ENCODE assay signal across 22 cellular contexts in the genomic region with DNA sequence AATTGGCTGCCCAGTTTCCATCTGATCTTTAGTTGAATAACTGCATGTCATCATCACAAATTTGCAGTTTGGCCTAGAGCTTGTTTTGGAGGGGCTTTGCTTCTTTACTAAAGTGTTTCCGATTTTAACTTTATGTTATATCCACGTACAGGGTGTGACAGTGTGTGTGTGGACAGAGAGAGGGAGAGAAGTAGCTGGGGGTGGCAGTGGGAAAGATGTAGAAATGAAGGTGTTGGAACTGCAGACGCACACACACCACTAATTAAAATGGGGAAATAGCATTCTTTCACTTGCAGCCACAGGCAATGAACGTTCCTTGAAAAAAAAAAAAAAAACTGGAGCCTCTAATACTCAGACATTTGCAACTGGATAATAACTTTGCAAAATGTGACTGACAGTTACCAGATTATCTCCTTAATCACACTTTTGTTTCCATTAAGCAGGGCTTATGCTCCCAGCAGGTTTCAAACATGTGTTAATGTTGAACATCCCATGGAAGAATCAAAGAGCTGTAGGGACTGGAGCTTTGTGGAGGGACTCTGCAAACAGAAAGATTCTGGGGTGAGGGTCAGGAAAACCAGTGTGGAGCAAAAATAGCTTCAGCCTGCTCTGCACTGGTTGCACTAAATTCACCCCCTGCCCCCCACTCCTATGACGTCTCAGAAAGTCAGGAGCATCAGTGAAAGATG.
A peak's percentile ranks its signal among the peaks of the same experiment; 100 is the strongest.
DNase-seq lines count a peak whose midpoint lies in the region; ATAC-seq lines count a peak whose summit lies in the region.
"Had no signal": no experiment of that assay in that cellular context is flagged by ENCODE, and none has a peak within 500 bp of the region (broad histone marks: within the 10 kb centered on the region; RNA-seq: fewer than 3 reads in every experiment).

No MANE protein-coding gene starts in this region.

- H3K36me3 Mint-ChIP-seq in activated T-helper 17 cell treated with anti-CD3 and anti-CD28 coated beads, Interleukin-2, amount 50 U/mL, for 72 hours (ENCODE audit: low read depth), result no peaks in the 10 kb centered on the region
- H3K36me3 Mint-ChIP-seq: CD4-positive, alpha-beta memory T cell had no signal

- H3K27ac ChIP-seq in ectodermal cell (ENCODE audit: insufficient read depth, low read depth, low read length, poor library complexity, severe bottlenecking), result peak overlapping the region; percentile 52
- H3K27ac ChIP-seq in iPS-20b (ENCODE audit: low read length), result no peak overlapping the region
- H3K27ac ChIP-seq: 22Rv1; BLaER1 treated with 17β-estradiol and CSF1 and Interleukin-3, amounts not matched to agents 10 nM and 100 nM; Peyer's patch; SJCRH30 had no signal

- no peak overlapping the region for H3K9ac ChIP-seq in iPS-20b (ENCODE audit: low read depth, low read length)
- H3K9ac ChIP-seq: BLaER1 treated with 17β-estradiol and CSF1 and Interleukin-3, amounts not matched to agents 10 nM and 100 nM had no signal

- peak; percentile 54 for DNase-seq in NCI-H82 (lab: John Stamatoyannopoulos, UW)
- no peak for DNase-seq in NCI-H82 treated with DMSO at 0.1 percent for 48 hours (lab: John Stamatoyannopoulos, UW; ENCODE audit: unreplicated experiment)
- DNase-seq in NCI-H446 treated with DMSO at 0.1 percent for 48 hours (lab: John Stamatoyannopoulos, UW), result no peak
- DNase-seq in NCI-H1417 treated with DMSO at 0.1 percent for 48 hours (lab: John Stamatoyannopoulos, UW), result no peak
- DNase-seq in amniotic stem cell (lab: John Stamatoyannopoulos, UW), result no peak
- DNase-seq: Caco-2; CD4-positive, alpha-beta memory T cell; GOT3; Karpas-422; MV-4-11; NCI-H1105 treated with DMSO at 0.1 percent for 48 hours; NCI-H1694; NCI-H2081; NCI-H2171; NCI-H69; Peyer's patch; SJCRH30 had no signal

- ATAC-seq in activated T-helper 17 cell treated with anti-CD3 and anti-CD28 coated beads, Interleukin-2, amount 50 U/mL, for 72 hours (replicated peaks), result no peak

- H3K27me3 ChIP-seq in ectodermal cell (ENCODE audit: control insufficient read depth, insufficient read depth, low read length, poor library complexity, severe bottlenecking) (no peaks in the 10 kb centered on the region), iPS-20b (ENCODE audit: insufficient read depth, low read length) (0 out of 2 replicates have a peak, but pooled peaks cover 4% of the 10 kb centered on the region)
- H3K27me3 ChIP-seq: BLaER1 treated with 17β-estradiol and CSF1 and Interleukin-3, amounts not matched to agents 10 nM and 100 nM; Peyer's patch; SJCRH30 had no signal

- peaks cover 20% of the 10 kb centered on the region for H3K9me3 Mint-ChIP-seq in activated T-helper 17 cell treated with anti-CD3 and anti-CD28 coated beads, Interleukin-2, amount 50 U/mL, for 72 hours

- H3K4me1 ChIP-seq in ectodermal cell (ENCODE audit: control insufficient read depth, insufficient read depth, low read length) (peaks cover 22% of the 10 kb centered on the region), iPS-20b (ENCODE audit: insufficient read depth, low read length) (peaks cover 15% of the 10 kb centered on the region; the same call in 1 of the 2 replicates)
- H3K4me1 ChIP-seq: BLaER1 treated with 17β-estradiol and CSF1 and Interleukin-3, amounts not matched to agents 10 nM and 100 nM; Caco-2; Peyer's patch; SJCRH30 had no signal

- no peaks in the 10 kb centered on the region for H3K4me1 Mint-ChIP-seq in activated T-helper 17 cell treated with anti-CD3 and anti-CD28 coated beads, Interleukin-2, amount 50 U/mL, for 72 hours
- H3K4me1 Mint-ChIP-seq: CD4-positive, alpha-beta memory T cell had no signal

- no peak overlapping the region for H3K4me3 Mint-ChIP-seq in activated T-helper 17 cell treated with anti-CD3 and anti-CD28 coated beads, Interleukin-2, amount 50 U/mL, for 72 hours
- H3K4me3 Mint-ChIP-seq: CD4-positive, alpha-beta memory T cell had no signal

- H3K4me3 ChIP-seq in ectodermal cell (ENCODE audit: insufficient read depth, low read depth, low read length), result no peak overlapping the region
- H3K4me3 ChIP-seq in iPS-20b (ENCODE audit: low read length), result peak overlapping the region; percentile 26; the same call in 1 of the 2 replicates
- H3K4me3 ChIP-seq: BLaER1 treated with 17β-estradiol and CSF1 and Interleukin-3, amounts not matched to agents 10 nM and 100 nM; Peyer's patch; SJCRH30 had no signal

- H3K27me3 Mint-ChIP-seq in activated T-helper 17 cell treated with anti-CD3 and anti-CD28 coated beads, Interleukin-2, amount 50 U/mL, for 72 hours, result no peaks in the 10 kb centered on the region

- H3K27ac Mint-ChIP-seq in activated T-helper 17 cell treated with anti-CD3 and anti-CD28 coated beads, Interleukin-2, amount 50 U/mL, for 72 hours, result no peak overlapping the region
- H3K27ac Mint-ChIP-seq: CD4-positive, alpha-beta memory T cell had no signal

- no peaks in the 10 kb centered on the region for H3K36me3 ChIP-seq in ectodermal cell (ENCODE audit: control insufficient read depth, insufficient read depth, low read length)
- no peaks in the 10 kb centered on the region for H3K36me3 ChIP-seq in iPS-20b (ENCODE audit: insufficient read depth, low read depth, low read length)
- H3K36me3 ChIP-seq: BLaER1 treated with 17β-estradiol and CSF1 and Interleukin-3, amounts not matched to agents 10 nM and 100 nM; Peyer's patch; SJCRH30 had no signal

- 25 to 38% methylated on average over 4 to 5 of the region's 5 CpGs for WGBS in ectodermal cell, 2 experiments

- H3K9me3 ChIP-seq in ectodermal cell (ENCODE audit: control insufficient read depth, low read length) (no peaks in the 10 kb centered on the region), iPS-20b (ENCODE audit: insufficient read depth, low read depth, low read length) (no peaks in the 10 kb centered on the region)
- H3K9me3 ChIP-seq: BLaER1 treated with 17β-estradiol and CSF1 and Interleukin-3, amounts not matched to agents 10 nM and 100 nM; Caco-2; Peyer's patch; SJCRH30 had no signal
